ENCODE assay signal across 8 cellular contexts in genomic region chr20:34709044-34709835, GRCh38. TPM values are rescaled to one million over a fixed set of nuclear protein-coding genes. Genes with fewer than 3 reads are reported as not detected.
DNase-seq lines count a peak whose midpoint lies in the region; ATAC-seq and TF ChIP-seq lines count a peak whose summit lies in the region.

No MANE protein-coding gene starts in this region.

- peak overlapping the region; percentile 58 for H4K91ac ChIP-seq in trophoblast cell (ENCODE audit: low read depth, low read length)

- H3K36me3 Mint-ChIP-seq in activated naive CD8-positive, alpha-beta T cell = no peaks in the 10 kb centered on the region

- H3K4me1 ChIP-seq in trophoblast cell (ENCODE audit: control insufficient read depth in 1 of 2, insufficient read depth in 2 of 2, low read length in 2 of 2) = peaks cover 11 to 16% of the 10 kb centered on the region in 2 experiments
- peaks cover 0 to 49% (median 18%) of the 10 kb centered on the region in 4 donors for H3K4me1 ChIP-seq in tibial nerve

- no peaks in the 10 kb centered on the region for H3K9me3 Mint-ChIP-seq in activated naive CD8-positive, alpha-beta T cell (ENCODE audit: low read depth)

- H3K9ac ChIP-seq in trophoblast cell (ENCODE audit: low read length) = peak overlapping the region; percentile 25

- H3K4me3 Mint-ChIP-seq in activated naive CD8-positive, alpha-beta T cell = peak overlapping the region; percentile 87

- peaks cover 6% of the 10 kb centered on the region for H3K79me1 ChIP-seq in trophoblast cell (ENCODE audit: low read length)

- H3K27ac ChIP-seq in trophoblast cell (ENCODE audit: low read depth, low read length) (no peak overlapping the region), tibial nerve (peak overlapping the region; percentile 79 to 99 (median 96))

- TF ChIP-seq CTCF in tibial nerve (IDR thresholded peaks at IDR 0.05) = peak in 1 of 5 experiments; percentile 19

- ATAC-seq in GM21619 (IDR thresholded peaks at IDR 0.05; ENCODE audit: unreplicated experiment) (peak; percentile 40), SK-N-SH treated with all-trans-retinoic acid at 6 μM for 48 hours (peak; percentile 70), Right ventricle myocardium superior (ENCODE audit: poor library complexity) (peak; percentile 69)

- TF ChIP-seq EP300 in tibial nerve (IDR thresholded peaks at IDR 0.05) = peak in 1 of 2 donors; percentile 80

- no peak overlapping the region for H2AK5ac ChIP-seq in trophoblast cell (ENCODE audit: low read length)

- no CpG with 5 or more reads among the region's 64 CpGs for WGBS in trophoblast cell (ENCODE audit: extremely low coverage, insufficient coverage, insufficient read length)
- 0 to 1% methylated on average over 53 to 55 of the region's 64 CpGs for WGBS in tibial nerve, 2 donors

- H4K8ac ChIP-seq in trophoblast cell (ENCODE audit: low read depth, low read length) = peak overlapping the region; percentile 72

- no peak overlapping the region for H3K23ac ChIP-seq in trophoblast cell (ENCODE audit: low read length)

- no peaks in the 10 kb centered on the region for H3K27me3 Mint-ChIP-seq in activated naive CD8-positive, alpha-beta T cell

- TF ChIP-seq POLR2A in tibial nerve (IDR thresholded peaks at IDR 0.05) = peak in 1 of 2 donors; percentile 56

- no peak overlapping the region for H3K14ac ChIP-seq in trophoblast cell (ENCODE audit: low read length)

- H3K4me1 Mint-ChIP-seq in activated naive CD8-positive, alpha-beta T cell (ENCODE audit: low read depth) = peaks cover 26% of the 10 kb centered on the region

- peak overlapping the region; percentile 72 for H3K18ac ChIP-seq in trophoblast cell (ENCODE audit: low read length)

- intact Hi-C loops in Right ventricle myocardium superior (cut with DNase I) = no loop called here

- H3K4me3 ChIP-seq in trophoblast cell (ENCODE audit: low read depth, low read length) (peak overlapping the region; percentile 82), tibial nerve (peak overlapping the region; percentile 47 to 89 (median 66))

- peaks cover 18% of the 10 kb centered on the region in 2 experiments for H3K36me3 ChIP-seq in trophoblast cell (ENCODE audit: control insufficient read depth in 1 of 2, insufficient read depth in 2 of 2, low read length in 2 of 2)
- H3K36me3 ChIP-seq in tibial nerve = peaks cover 0 to 33% (median 0%) of the 10 kb centered on the region in 3 donors

- DNase-seq in DMS79 treated with DMSO at 0.1 percent for 48 hours (lab: John Stamatoyannopoulos, UW) = peak; percentile 65
- peak; percentile 77 for DNase-seq in KG1 (lab: John Stamatoyannopoulos, UW)
- peak; percentile 93 for DNase-seq in Right ventricle myocardium superior
- DNase-seq in trophoblast cell = peak; percentile 93 to 95
- DNase-seq in tibial nerve (ENCODE audit: low spot score in 2 of 2) = peak; percentile 81 to 84

- H2BK12ac ChIP-seq in trophoblast cell (ENCODE audit: low read length) = no peak overlapping the region

- no peak overlapping the region for H2BK5ac ChIP-seq in trophoblast cell (ENCODE audit: low read depth, low read length, poor library complexity)

- peaks cover 1% of the 10 kb centered on the region for H3K79me2 ChIP-seq in trophoblast cell (ENCODE audit: control insufficient read depth, insufficient read depth, low read length, poor library complexity)

- H3K4ac ChIP-seq in trophoblast cell (ENCODE audit: low read depth, low read length) = peak overlapping the region; percentile 21

- peak overlapping the region; percentile 82 for H2AFZ ChIP-seq in trophoblast cell (ENCODE audit: insufficient read depth, low read length, poor library complexity)

- peak overlapping the region; percentile 25 for H2BK120ac ChIP-seq in trophoblast cell (ENCODE audit: insufficient read depth, low read length, poor library complexity)

- H3K27ac Mint-ChIP-seq in activated naive CD8-positive, alpha-beta T cell = peak overlapping the region; percentile 61

- peaks cover 11% of the 10 kb centered on the region for H3K27me3 ChIP-seq in trophoblast cell (ENCODE audit: insufficient read depth, low read length)
- H3K27me3 ChIP-seq in tibial nerve = no peaks in the 10 kb centered on the region

- H3K4me2 ChIP-seq in trophoblast cell (ENCODE audit: low read length) = peak overlapping the region; percentile 96

- peak overlapping the region; percentile 40 for H4K12ac ChIP-seq in trophoblast cell (ENCODE audit: low read depth, low read length)

- H3K9me3 ChIP-seq in trophoblast cell (ENCODE audit: insufficient read depth, low read depth, low read length) (no peaks in the 10 kb centered on the region), tibial nerve (no peaks in the 10 kb centered on the region)

TF ChIP-seq in SK-N-SH treated with all-trans-retinoic acid at 6 μM for 48 hours, 23 proteins besides CTCF, POLR2A, EP300 and RAD21:
- no peak for TF ChIP-seq ZNF70 (CRISPR knock-in tag; IDR thresholded peaks at IDR 0.05)
- peak; percentile 12; the same call in 1 of the 2 replicates for TF ChIP-seq TSHZ2 (CRISPR knock-in tag; IDR thresholded peaks at IDR 0.05)

RNA-seq across cellular contexts. Expression of gene TP53INP2, which starts 5.1 kb away (rescaled TPM):
- total RNA-seq in Right ventricle myocardium superior (108 TPM), tibial nerve (10 to 100 TPM; 11.9 to 19.5 (median 18.1) TPM)
- 23.2 and 23.3 TPM in 2 replicates for polyA plus RNA-seq in trophoblast cell (2013)

RNA-seq across cellular contexts. Expression of gene PIGU, which starts 32.3 kb away (rescaled TPM):
- 10.9 TPM for total RNA-seq in Right ventricle myocardium superior
- polyA plus RNA-seq in trophoblast cell (2013) = 29.0 and 29.9 TPM in 2 replicates
- 10 to 100 TPM; 20.6 to 31.5 (median 27.7) TPM for total RNA-seq in tibial nerve
